ENCODE assay signal across 20 cellular contexts in genomic region chr19:4385291-4386037, GRCh38. TPM values are rescaled to one million over a fixed set of nuclear protein-coding genes. Genes with fewer than 3 reads are reported as not detected.
A peak's percentile ranks its signal among the peaks of the same experiment; 100 is the strongest.
DNase-seq lines count a peak whose midpoint lies in the region; ATAC-seq, FAIRE-seq and TF ChIP-seq lines count a peak whose summit lies in the region.
"Had no signal": no experiment of that assay in that cellular context is flagged by ENCODE, and none has a peak within 500 bp of the region (broad histone marks: within the 10 kb centered on the region; RNA-seq: fewer than 3 reads in every experiment).

No MANE protein-coding gene starts in this region.

- H2BK5ac ChIP-seq in H1 (ENCODE audit: low read depth, low read length), result peak overlapping the region; percentile 24; the same call in 1 of the 2 replicates

- peaks cover 36% of the 10 kb centered on the region for H3K79me1 ChIP-seq in H1 (ENCODE audit: low read depth, low read length)

- POLR2A ChIA-PET in H1 (lab: Charles Lee; ENCODE audit: partially characterized antibody), result interaction anchor here (0.9 to 2.7 kb wide), 7 partner anchors 10 to 136 kb away, joined by 3 to 11 read pairs (median 5); no protein-coding TSS in a partner anchor

- H2AFZ ChIP-seq in H1 (ENCODE audit: low read length) (no peak overlapping the region), neural progenitor cell (replicated peaks) (no peak overlapping the region)

- H4K5ac ChIP-seq in H1 (ENCODE audit: insufficient read length, low read depth, low read length), result no peak overlapping the region

- H3K4ac ChIP-seq in H1 (replicated peaks; ENCODE audit: insufficient read length, low read depth, low read length), result no peak overlapping the region

- no peak overlapping the region for H3K14ac ChIP-seq in H1 (ENCODE audit: insufficient read length)

- CTCF ChIA-PET in H1 (lab: Charles Lee; ENCODE audit: partially characterized antibody), result interaction anchor here (1.2 to 7.2 kb wide), 4 partner anchors 9 to 118 kb away, joined by 3 to 72 read pairs (median 5); no protein-coding TSS in a partner anchor

- H3K23me2 ChIP-seq in H1 (ENCODE audit: low read depth, low read length), result no peaks in the 10 kb centered on the region

- ATAC-seq in T-helper 17 cell (no peak), HG03378 (IDR thresholded peaks at IDR 0.05; ENCODE audit: unreplicated experiment) (no peak), HG02571 (IDR thresholded peaks at IDR 0.05; ENCODE audit: unreplicated experiment) (no peak)
- ATAC-seq: effector memory CD8-positive, alpha-beta T cell; stimulated activated memory B cell treated with anti-CD40 and anti-IgM and Interleukin-4, amounts not matched to agents 10 μg/mL and 1 μg/mL and 100 μg/mL, for 72 hours had no signal

- H2BK120ac ChIP-seq in H1 (replicated peaks; ENCODE audit: low read depth, low read length), result no peak overlapping the region

- H3F3A ChIP-seq in neural progenitor cell (ENCODE audit: low read depth), result peaks cover 20% of the 10 kb centered on the region

- H4K8ac ChIP-seq in H1 (ENCODE audit: extremely low read depth, insufficient read depth, low read length), result peak overlapping the region; percentile 14

- no peak for TF ChIP-seq CTCF in H1 (IDR thresholded peaks at IDR 0.05; ENCODE audit: control extremely low read depth in 1 of 3, insufficient read depth in 1 of 3, low read depth in 1 of 3, low read length in 3 of 3)
- no peak for TF ChIP-seq CTCF in neural progenitor cell (IDR thresholded peaks at IDR 0.05)
- TF ChIP-seq CTCF in tibial nerve (IDR thresholded peaks at IDR 0.05), result no peak

- H3K79me2 ChIP-seq in H1 (ENCODE audit: control insufficient read depth in 1 of 2, insufficient read depth in 2 of 2, low read length in 2 of 2) (peaks cover 0 to 67% of the 10 kb centered on the region in 2 experiments; a peak in 2 of 4 replicates), neural progenitor cell (ENCODE audit: low read depth) (peaks cover 83% of the 10 kb centered on the region)

- 87% methylated on average over 15 of the region's 15 CpGs; no CpG with 5 or more reads in 1 of the 2 experiments for WGBS in H1 (ENCODE audit: extremely low coverage in 1 of 2, insufficient coverage in 1 of 2, insufficient read length in 1 of 2, insufficient replicate concordance in 2 of 2, low coverage in 1 of 2, low lambda C conversion rate in 2 of 2, missing lambda C conversion rate in 1 of 2), 2 experiments
- 41 to 45% methylated on average over 11 to 15 of the region's 15 CpGs for WGBS in tibial nerve, 2 donors

- no peak overlapping the region for H2AK5ac ChIP-seq in H1 (ENCODE audit: low read depth, low read length)

- peak overlapping the region; percentile 54 for H3K27ac Mint-ChIP-seq in T-helper 17 cell
- peak overlapping the region; percentile 33 for H3K27ac Mint-ChIP-seq in neural progenitor cell
- H3K27ac Mint-ChIP-seq: activated naive CD4-positive, alpha-beta T cell treated with anti-CD3 and anti-CD28 coated beads, Interleukin-2, amount 50 U/mL, for 24 hours; activated T-helper 1 cell treated with anti-CD3 and anti-CD28 coated beads, Interleukin-12 subunit alpha, Interleukin-12 subunit beta, Interleukin-2, Interleukin-4 antibody, amounts not matched to agents 30 ng/mL and 10 ng/mL and 1 ng/mL, durations not matched to agents 14 hours and 24 hours and 36 hours; stimulated activated memory B cell treated with anti-CD40 and anti-IgM and Interleukin-4, amounts not matched to agents 10 μg/mL and 1 μg/mL and 100 μg/mL, for 72 hours had no signal

- H3K9me3 Mint-ChIP-seq in neural progenitor cell, result no peaks in the 10 kb centered on the region
- H3K9me3 Mint-ChIP-seq: activated naive CD4-positive, alpha-beta T cell treated with anti-CD3 and anti-CD28 coated beads, Interleukin-2, amount 50 U/mL, for 24 hours; activated T-helper 1 cell treated with anti-CD3 and anti-CD28 coated beads, Interleukin-12 subunit alpha, Interleukin-12 subunit beta, Interleukin-2, Interleukin-4 antibody, amounts not matched to agents 30 ng/mL and 10 ng/mL and 1 ng/mL, durations not matched to agents 14 hours and 24 hours and 36 hours; effector memory CD8-positive, alpha-beta T cell; stimulated activated memory B cell treated with anti-CD40 and anti-IgM and Interleukin-4, amounts not matched to agents 10 μg/mL and 1 μg/mL and 100 μg/mL, for 72 hours had no signal

- no peak for FAIRE-seq in H1 (lab: Jason Lieb, UNC)

- H3K36me3 Mint-ChIP-seq in T-helper 17 cell (ENCODE audit: low read depth) (peaks cover 2% of the 10 kb centered on the region), neural progenitor cell (peaks cover 3% of the 10 kb centered on the region)
- H3K36me3 Mint-ChIP-seq: activated naive CD4-positive, alpha-beta T cell treated with anti-CD3 and anti-CD28 coated beads, Interleukin-2, amount 50 U/mL, for 24 hours had no signal

- TF ChIP-seq POLR2A in H1 (IDR thresholded peaks at IDR 0.05; ENCODE audit: control extremely low read depth in 1 of 2, low read depth in 2 of 2, low read length in 2 of 2) (no peak), tibial nerve (IDR thresholded peaks at IDR 0.05) (no peak)

- H3K4me1 ChIP-seq in H1 (replicated peaks in 1 of 4; ENCODE audit: control insufficient read depth in 3 of 4, insufficient read depth in 4 of 4, low read length in 3 of 4) (peaks cover 0 to 16% (median 12%) of the 10 kb centered on the region in 4 experiments; a peak in 6 of 7 replicates), neural progenitor cell (peaks cover 27% of the 10 kb centered on the region), tibial nerve (peaks cover 5 to 91% (median 52%) of the 10 kb centered on the region in 4 donors)

- H3K4me3 ChIP-seq in H1 (ENCODE audit: extremely low read depth in 1 of 4, insufficient read depth in 2 of 4, low read depth in 3 of 4, low read length in 4 of 4) (no peak overlapping the region), neural progenitor cell (no peak overlapping the region), tibial nerve (no peak overlapping the region)
- H3K4me3 ChIP-seq: Peyer's patch, SJCRH30 had no signal

- DNase-seq in T-helper 17 cell, result no peak
- DNase-seq in H1 (ENCODE audit: low read depth in 1 of 2, low spot score in 2 of 2), result no peak
- DNase-seq in neural progenitor cell (ENCODE audit: low spot score), result no peak
- no peak for DNase-seq in tibial nerve (ENCODE audit: low spot score in 2 of 2)
- DNase-seq in foreskin melanocyte, result no peak
- DNase-seq: activated CD4-positive, alpha-beta T cell treated with anti-CD3 and anti-CD28 coated beads for 48 hours; DMS79; effector memory CD8-positive, alpha-beta T cell; KBM-7; NCI-H1436 treated with DMSO at 0.1 percent for 48 hours; NCI-H510A treated with DMSO at 0.1 percent for 48 hours; NK-92 treated with Interleukin-12 subunit alpha and Interleukin-12 subunit beta, amount 100 ng/mL, for 24 hours; Peyer's patch; stimulated activated CD4-positive, alpha-beta T cell treated with anti-CD3 and anti-CD28 coated beads, Interleukin-1b, Interleukin-23, amount 100 ng/mL, for 48 hours had no signal

- H2BK12ac ChIP-seq in H1 (ENCODE audit: low read depth, low read length), result no peak overlapping the region

- H3K27ac ChIP-seq in H1 (ENCODE audit: low read depth, low read length) (no peak overlapping the region), neural progenitor cell (no peak overlapping the region), tibial nerve (peak overlapping the region; percentile 65 to 92 (median 78))
- H3K27ac ChIP-seq: Peyer's patch, SJCRH30 had no signal

- H3K4me2 ChIP-seq in H1 (ENCODE audit: insufficient read depth in 1 of 2, low read depth in 2 of 2, low read length in 2 of 2) (0 out of 4 replicates have a peak overlapping the region, but pooled peaks of 1 of the 2 experiments have one; percentile 5), neural progenitor cell (no peak overlapping the region)

- no peaks in the 10 kb centered on the region for H3K27me3 Mint-ChIP-seq in T-helper 17 cell
- H3K27me3 Mint-ChIP-seq in neural progenitor cell (ENCODE audit: insufficient read depth, low read depth), result peaks cover 7% of the 10 kb centered on the region
- H3K27me3 Mint-ChIP-seq: activated naive CD4-positive, alpha-beta T cell treated with anti-CD3 and anti-CD28 coated beads, Interleukin-2, amount 50 U/mL, for 24 hours; effector memory CD8-positive, alpha-beta T cell; stimulated activated memory B cell treated with anti-CD40 and anti-IgM and Interleukin-4, amounts not matched to agents 10 μg/mL and 1 μg/mL and 100 μg/mL, for 72 hours had no signal

- no peak overlapping the region for H4K91ac ChIP-seq in H1 (replicated peaks; ENCODE audit: insufficient read length, low read length)

- H3K4me3 Mint-ChIP-seq in T-helper 17 cell (no peak overlapping the region), neural progenitor cell (no peak overlapping the region)
- H3K4me3 Mint-ChIP-seq: activated naive CD4-positive, alpha-beta T cell treated with anti-CD3 and anti-CD28 coated beads, Interleukin-2, amount 50 U/mL, for 24 hours; activated T-helper 1 cell treated with anti-CD3 and anti-CD28 coated beads, Interleukin-12 subunit alpha, Interleukin-12 subunit beta, Interleukin-2, Interleukin-4 antibody, amounts not matched to agents 30 ng/mL and 10 ng/mL and 1 ng/mL, durations not matched to agents 14 hours and 24 hours and 36 hours; effector memory CD8-positive, alpha-beta T cell; stimulated activated memory B cell treated with anti-CD40 and anti-IgM and Interleukin-4, amounts not matched to agents 10 μg/mL and 1 μg/mL and 100 μg/mL, for 72 hours had no signal

- H3K23ac ChIP-seq in H1 (ENCODE audit: insufficient read length), result no peak overlapping the region

- H3K4me1 Mint-ChIP-seq in T-helper 17 cell, result peaks cover 21% of the 10 kb centered on the region
- peaks cover 42% of the 10 kb centered on the region for H3K4me1 Mint-ChIP-seq in neural progenitor cell

- no peak overlapping the region for H3K9ac ChIP-seq in H1 (replicated peaks in 1 of 4; ENCODE audit: extremely low read depth in 1 of 4, low read depth in 3 of 4, low read length in 3 of 4)
- no peak overlapping the region for H3K9ac ChIP-seq in neural progenitor cell

- no peaks in the 10 kb centered on the region for H3K9me3 ChIP-seq in T-helper 17 cell (ENCODE audit: control insufficient read depth, low read length, poor library complexity, severe bottlenecking)
- H3K9me3 ChIP-seq in H1 (ENCODE audit: insufficient read depth in 2 of 2, low read depth in 1 of 2, low read length in 1 of 2), result no peaks in the 10 kb centered on the region
- no peaks in the 10 kb centered on the region for H3K9me3 ChIP-seq in neural progenitor cell (ENCODE audit: low read depth)
- H3K9me3 ChIP-seq in tibial nerve, result no peaks in the 10 kb centered on the region
- H3K9me3 ChIP-seq: Peyer's patch, SJCRH30 had no signal

- TF ChIP-seq RAD21 in H1 (IDR thresholded peaks at IDR 0.05 in 1 of 2, conservative IDR thresholded peaks at IDR 0.05 in 1 of 2; ENCODE audit: low read depth in 2 of 2, low read length in 2 of 2), result no peak

- no peak overlapping the region for H3K18ac ChIP-seq in H1 (ENCODE audit: extremely low read depth, low read length)

- no peak overlapping the region for H3K56ac ChIP-seq in H1 (replicated peaks; ENCODE audit: insufficient read length, low read depth, low read length)

- H3K36me3 ChIP-seq in H1 (ENCODE audit: control insufficient read depth in 2 of 4, insufficient read depth in 4 of 4, low read length in 3 of 4) (no peaks in the 10 kb centered on the region; a peak in 1 of 8 replicates), neural progenitor cell (no peaks in the 10 kb centered on the region), tibial nerve (no peaks in the 10 kb centered on the region)

- TF ChIP-seq EP300 in H1 (IDR thresholded peaks at IDR 0.05; ENCODE audit: borderline replicate concordance in 1 of 2, low read depth in 2 of 2, low read length in 2 of 2), result no peak
- TF ChIP-seq EP300 in tibial nerve (IDR thresholded peaks at IDR 0.05), result peak in 1 of 2 donors; percentile 55

- no peak overlapping the region for H2BK20ac ChIP-seq in H1 (ENCODE audit: low read length)

- no peak overlapping the region for H2BK15ac ChIP-seq in H1 (ENCODE audit: low read length)

- H3K27me3 ChIP-seq in H1 (replicated peaks in 1 of 4; ENCODE audit: control insufficient read depth in 3 of 4, extremely low read depth in 1 of 4, insufficient read depth in 3 of 4, low read length in 3 of 4) (no peaks in the 10 kb centered on the region), neural progenitor cell (no peaks in the 10 kb centered on the region), tibial nerve (no peaks in the 10 kb centered on the region)
- H3K27me3 ChIP-seq: Peyer's patch, SJCRH30 had no signal

- H4K20me1 ChIP-seq in H1 (replicated peaks in 1 of 2; ENCODE audit: control insufficient read depth in 1 of 2, insufficient read depth in 2 of 2, low read length in 2 of 2) (peaks cover 12 to 44% of the 10 kb centered on the region in 2 experiments), neural progenitor cell (ENCODE audit: low read depth) (peaks cover 28% of the 10 kb centered on the region)

RNA-seq across cellular contexts. Expression of gene SH3GL1, which starts 14.9 kb away (rescaled TPM):
- total RNA-seq in T-helper 17 cell, result 10 to 100 TPM; 51.1 to 56.6 TPM
- 102 TPM in 2 replicates for total RNA-seq in H1 (2021; fragmentation: NEBNext Ultra II Directional; extraction: Animal tissue kit (Norgen Biotek cat#: 25700))
- polyA plus RNA-seq in H1 (2011; rRNA removed), result 81.5 and 120 TPM in 2 replicates
- polyA plus RNA-seq in H1 (2011; cell fraction: cytosol; rRNA removed), result 72.0 TPM
- polyA plus RNA-seq in H1 (2011; cell fraction: nucleus; rRNA removed), result 90.4 TPM
- polyA plus RNA-seq in H1 (2012, experiment 1 of 2), result 57.4 to 81.4 TPM (median 79.5 TPM) in 4 replicates
- polyA plus RNA-seq in H1 (2012, experiment 2 of 2), result 84.4 TPM
- 86.5 TPM for polyA plus RNA-seq in H1 (2013, experiment 1 of 2)
- polyA plus RNA-seq in H1 (2013, experiment 2 of 2), result 87.7 TPM
- polyA minus RNA-seq in H1 (2011; rRNA and poly(A)+ RNA removed), result 18.0 and 18.8 TPM in 2 replicates
- polyA minus RNA-seq in H1 (2011; cell fraction: cytosol; rRNA and poly(A)+ RNA removed), result 40.1 TPM
- 27.2 TPM for polyA minus RNA-seq in H1 (2011; cell fraction: nucleus; rRNA and poly(A)+ RNA removed)
- total RNA-seq in neural progenitor cell (ENCODE audit: low replicate concordance), result 25.3 and 87.0 TPM in 2 replicates
- total RNA-seq in tibial nerve, result 10 to 100 TPM; 35.0 to 64.8 (median 52.9) TPM

RNA-seq across cellular contexts. Expression of gene CHAF1A, which starts 17.0 kb away (rescaled TPM):
- total RNA-seq in T-helper 17 cell (10 to 100 TPM; 25.5 to 33.4 TPM), neural progenitor cell (ENCODE audit: low replicate concordance) (37.5 and 82.1 TPM in 2 replicates), tibial nerve (10 to 100 TPM in 1 of 4 donors, 1 to 10 TPM in 3; 4.9 to 18.6 (median 8.1) TPM)
- total RNA-seq in H1 (2021; fragmentation: NEBNext Ultra II Directional; extraction: Animal tissue kit (Norgen Biotek cat#: 25700)), result 146 and 147 TPM in 2 replicates
- 122 and 190 TPM in 2 replicates for polyA plus RNA-seq in H1 (2011; rRNA removed)
- 126 TPM for polyA plus RNA-seq in H1 (2011; cell fraction: cytosol; rRNA removed)
- 306 TPM for polyA plus RNA-seq in H1 (2011; cell fraction: nucleus; rRNA removed)
- polyA plus RNA-seq in H1 (2012, experiment 1 of 2), result 88.0 to 134 TPM (median 124 TPM) in 4 replicates
- 49.9 TPM for polyA plus RNA-seq in H1 (2012, experiment 2 of 2)
- polyA plus RNA-seq in H1 (2013, experiment 1 of 2), result 98.3 TPM
- polyA plus RNA-seq in H1 (2013, experiment 2 of 2), result 96.0 TPM
- polyA minus RNA-seq in H1 (2011; rRNA and poly(A)+ RNA removed), result 58.2 and 63.1 TPM in 2 replicates
- polyA minus RNA-seq in H1 (2011; cell fraction: cytosol; rRNA and poly(A)+ RNA removed), result 94.8 TPM
- 110 TPM for polyA minus RNA-seq in H1 (2011; cell fraction: nucleus; rRNA and poly(A)+ RNA removed)

RNA-seq across cellular contexts. Expression of gene MPND, which starts 42.1 kb away (rescaled TPM):
- 10 to 100 TPM; 13.0 to 15.1 TPM for total RNA-seq in T-helper 17 cell
- total RNA-seq in H1 (2021; fragmentation: NEBNext Ultra II Directional; extraction: Animal tissue kit (Norgen Biotek cat#: 25700)), result 24.2 and 27.7 TPM in 2 replicates
- 22.9 and 31.6 TPM in 2 replicates for polyA plus RNA-seq in H1 (2011; rRNA removed)
- polyA plus RNA-seq in H1 (2011; cell fraction: cytosol; rRNA removed), result 25.7 TPM
- polyA plus RNA-seq in H1 (2011; cell fraction: nucleus; rRNA removed), result 32.1 TPM
- polyA plus RNA-seq in H1 (2012, experiment 1 of 2), result 15.1 to 38.3 TPM (median 35.6 TPM) in 4 replicates
- 21.6 TPM for polyA plus RNA-seq in H1 (2012, experiment 2 of 2)
- 15.0 TPM for polyA plus RNA-seq in H1 (2013, experiment 1 of 2)
- 12.4 TPM for polyA plus RNA-seq in H1 (2013, experiment 2 of 2)
- polyA minus RNA-seq in H1 (2011; rRNA and poly(A)+ RNA removed), result 10.8 and 12.6 TPM in 2 replicates
- polyA minus RNA-seq in H1 (2011; cell fraction: cytosol; rRNA and poly(A)+ RNA removed), result 13.0 TPM
- 15.3 TPM for polyA minus RNA-seq in H1 (2011; cell fraction: nucleus; rRNA and poly(A)+ RNA removed)
- 10.6 and 30.4 TPM in 2 replicates for total RNA-seq in neural progenitor cell (ENCODE audit: low replicate concordance)
- total RNA-seq in tibial nerve, result 10 to 100 TPM in 1 of 4 donors, 1 to 10 TPM in 3; 2.2 to 13.2 (median 6.6) TPM

RNA-seq across cellular contexts. Expression of gene STAP2, which starts 46.8 kb away (rescaled TPM):
- total RNA-seq in T-helper 17 cell, result 1 to 10 TPM; 1.9 to 3.3 TPM
- 15.3 and 18.1 TPM in 2 replicates for total RNA-seq in H1 (2021; fragmentation: NEBNext Ultra II Directional; extraction: Animal tissue kit (Norgen Biotek cat#: 25700))
- polyA plus RNA-seq in H1 (2011; rRNA removed), result 33.6 and 37.3 TPM in 2 replicates
- 39.4 TPM for polyA plus RNA-seq in H1 (2011; cell fraction: cytosol; rRNA removed)
- 33.5 TPM for polyA plus RNA-seq in H1 (2011; cell fraction: nucleus; rRNA removed)
- polyA plus RNA-seq in H1 (2012, experiment 1 of 2), result 21.5 to 32.2 TPM (median 25.1 TPM) in 4 replicates
- 30.2 TPM for polyA plus RNA-seq in H1 (2012, experiment 2 of 2)
- polyA plus RNA-seq in H1 (2013, experiment 1 of 2), result 18.5 TPM
- 19.0 TPM for polyA plus RNA-seq in H1 (2013, experiment 2 of 2)
- polyA minus RNA-seq in H1 (2011; rRNA and poly(A)+ RNA removed), result 11.4 and 11.9 TPM in 2 replicates
- 12.0 TPM for polyA minus RNA-seq in H1 (2011; cell fraction: cytosol; rRNA and poly(A)+ RNA removed)
- polyA minus RNA-seq in H1 (2011; cell fraction: nucleus; rRNA and poly(A)+ RNA removed), result 8.0 TPM
- total RNA-seq in neural progenitor cell (ENCODE audit: low replicate concordance), result 5.7 and 6.8 TPM in 2 replicates
- 1 to 10 TPM in 3 of 4 donors, not detected in 1; 3.1 to 6.0 (median 4.8) TPM for total RNA-seq in tibial nerve

Comparison
In these comparisons a context has a peak if more than half of its experiments do, and no peak if none do; other contexts are left out.
1. H3K27ac ChIP-seq: peak in tibial nerve (4 of 4); none in H1 (single experiment) and neural progenitor cell (single experiment).